19 cellular contexts compared by ENCODE assay signal in genomic region chr2:66021296-66021695, GRCh38.
DNase-seq lines count a peak whose midpoint lies in the region; ATAC-seq and TF ChIP-seq lines count a peak whose summit lies in the region.
"Had no signal": no experiment of that assay in that cellular context is flagged by ENCODE, and none has a peak within 500 bp of the region (broad histone marks: within the 10 kb centered on the region; RNA-seq: fewer than 3 reads in every experiment).

No MANE protein-coding gene starts in this region.

- POLR2A ChIA-PET in SK-N-SH (lab: Yijun Ruan, JAX) = no interaction called here

- TF ChIP-seq RAD21 in SK-N-SH (IDR thresholded peaks at IDR 0.05; ENCODE audit: low read length) = peak; percentile 29; the same call in 1 of the 2 replicates

- H4K91ac ChIP-seq in trophoblast cell (ENCODE audit: low read depth, low read length) = no peak overlapping the region

- no peak overlapping the region for H3K4ac ChIP-seq in trophoblast cell (ENCODE audit: low read depth, low read length)

- H3K27ac ChIP-seq in SK-N-SH (ENCODE audit: low read depth in 2 of 2, low read length in 1 of 2) = peak overlapping the region in 1 of 2 experiments; percentile 69; a peak in 2 of 4 replicates
- H3K27ac ChIP-seq in trophoblast cell (ENCODE audit: low read depth, low read length) = no peak overlapping the region

- H3K9ac ChIP-seq in SK-N-SH (no peak overlapping the region), trophoblast cell (ENCODE audit: low read length) (no peak overlapping the region)

- H3K4me1 ChIP-seq in SK-N-SH (ENCODE audit: control insufficient read depth in 1 of 2, insufficient read depth in 2 of 2, low read depth in 1 of 2, low read length in 1 of 2) (peaks cover 0 to 9% of the 10 kb centered on the region in 2 experiments; a peak in 2 of 4 replicates), trophoblast cell (ENCODE audit: control insufficient read depth in 1 of 2, insufficient read depth in 2 of 2, low read length in 2 of 2) (peaks cover 8 to 10% of the 10 kb centered on the region in 2 experiments)
- H3K4me1 ChIP-seq: BE2C had no signal

- peak; percentile 64 for DNase-seq in NCI-H748 (lab: John Stamatoyannopoulos, UW; ENCODE audit: unreplicated experiment)
- no peak for DNase-seq in NCI-H748 treated with DMSO at 0.1 percent for 48 hours (lab: John Stamatoyannopoulos, UW)
- DNase-seq in NCI-H1417 treated with DMSO at 0.1 percent for 48 hours (lab: John Stamatoyannopoulos, UW) = peak; percentile 4
- peak; percentile 47 for DNase-seq in SK-N-SH
- peak; percentile 10 to 70 for DNase-seq in trophoblast cell
- no peak for DNase-seq in kidney glomerular epithelial cell (lab: John Stamatoyannopoulos, UW)
- no peak for DNase-seq in mesenteric fat pad (ENCODE audit: low spot score)
- DNase-seq: BE2C; Caco-2; CD4-positive, CD25-positive, alpha-beta regulatory T cell; HCEC 1CT; MM.1S; NCI-H187 treated with DMSO at 0.1 percent for 48 hours; NCI-H2171 treated with DMSO at 0.1 percent for 48 hours; NCI-H524 had no signal

- H3K9me2 ChIP-seq in SK-N-SH = no peaks in the 10 kb centered on the region

- H3K4me3 ChIP-seq in SK-N-SH (ENCODE audit: low read depth in 2 of 2, low read length in 1 of 2) (no peak overlapping the region), trophoblast cell (ENCODE audit: low read depth, low read length) (no peak overlapping the region)
- H3K4me3 ChIP-seq: GM12878, GM23338 had no signal

- no peak overlapping the region for H2BK120ac ChIP-seq in trophoblast cell (ENCODE audit: insufficient read depth, low read length, poor library complexity)

- H2BK5ac ChIP-seq in trophoblast cell (ENCODE audit: low read depth, low read length, poor library complexity) = no peak overlapping the region

- no peak overlapping the region for H3K14ac ChIP-seq in trophoblast cell (ENCODE audit: low read length)

- no peak overlapping the region for H4K12ac ChIP-seq in trophoblast cell (ENCODE audit: low read depth, low read length)

- CTCF ChIA-PET in SK-N-SH (lab: Yijun Ruan, JAX) = interaction anchor here (1.6 to 2.4 kb wide), 2 partner anchors 26 to 555 kb away, joined by 3 to 7 read pairs; no protein-coding TSS in a partner anchor

- no peaks in the 10 kb centered on the region for H3F3A ChIP-seq in SK-N-SH (replicated peaks; ENCODE audit: insufficient read depth)

- H4K8ac ChIP-seq in trophoblast cell (ENCODE audit: low read depth, low read length) = no peak overlapping the region

- peaks cover 4% of the 10 kb centered on the region for H3K79me1 ChIP-seq in trophoblast cell (ENCODE audit: low read length)

- H2BK12ac ChIP-seq in trophoblast cell (ENCODE audit: low read length) = no peak overlapping the region

- no peak overlapping the region for H2AK5ac ChIP-seq in trophoblast cell (ENCODE audit: low read length)

- TF ChIP-seq CTCF in SK-N-SH (IDR thresholded peaks at IDR 0.05) = no peak

- H3K23ac ChIP-seq in trophoblast cell (ENCODE audit: low read length) = no peak overlapping the region

- WGBS in SK-N-SH (ENCODE audit: low lambda C conversion rate) = 4% methylated on average over 1 of the region's 1 CpG
- no CpG with 5 or more reads among the region's 1 CpG for WGBS in trophoblast cell (ENCODE audit: extremely low coverage, insufficient coverage, insufficient read length)

- no peaks in the 10 kb centered on the region for H4K20me1 ChIP-seq in SK-N-SH (ENCODE audit: insufficient read depth)

- H3K79me2 ChIP-seq in SK-N-SH (ENCODE audit: insufficient read depth) = no peaks in the 10 kb centered on the region
- no peaks in the 10 kb centered on the region for H3K79me2 ChIP-seq in trophoblast cell (ENCODE audit: control insufficient read depth, insufficient read depth, low read length, poor library complexity)

- no peak overlapping the region for H3K4me2 ChIP-seq in SK-N-SH
- no peak overlapping the region for H3K4me2 ChIP-seq in trophoblast cell (ENCODE audit: low read length)
- H3K4me2 ChIP-seq: GM23338 had no signal

- H3K36me3 ChIP-seq in SK-N-SH (replicated peaks in 1 of 2; ENCODE audit: control insufficient read depth in 1 of 2, insufficient read depth in 2 of 2, low read length in 1 of 2) = no peaks in the 10 kb centered on the region
- H3K36me3 ChIP-seq in trophoblast cell (ENCODE audit: control insufficient read depth in 1 of 2, insufficient read depth in 2 of 2, low read length in 2 of 2) = no peaks in the 10 kb centered on the region
- H3K36me3 ChIP-seq: BE2C had no signal

- H3K9me3 ChIP-seq in SK-N-SH (no peaks in the 10 kb centered on the region), trophoblast cell (ENCODE audit: insufficient read depth, low read depth, low read length) (no peaks in the 10 kb centered on the region)
- H3K9me3 ChIP-seq: BE2C had no signal

- H3K18ac ChIP-seq in trophoblast cell (ENCODE audit: low read length) = no peak overlapping the region

- H3K27me3 ChIP-seq in SK-N-SH (ENCODE audit: insufficient read depth) = no peaks in the 10 kb centered on the region
- H3K27me3 ChIP-seq in trophoblast cell (ENCODE audit: insufficient read depth, low read length) = no peaks in the 10 kb centered on the region
- H3K27me3 ChIP-seq: BE2C had no signal

- ATAC-seq in HG02870 (IDR thresholded peaks at IDR 0.05; ENCODE audit: unreplicated experiment) = no peak
- ATAC-seq: GM12878, GM23338, Panc1 had no signal

- H2AFZ ChIP-seq in SK-N-SH (ENCODE audit: low read depth) (no peak overlapping the region), trophoblast cell (ENCODE audit: insufficient read depth, low read length, poor library complexity) (no peak overlapping the region)

- TF ChIP-seq EP300 in SK-N-SH (IDR thresholded peaks at IDR 0.05; ENCODE audit: borderline replicate concordance in 1 of 2, low read depth in 1 of 2, low read length in 1 of 2) = peak in 1 of 2 experiments; percentile 91; a peak in 2 of 4 replicates

TF ChIP-seq in SK-N-SH, 30 proteins besides CTCF, POLR2A, EP300 and RAD21:
- TF ChIP-seq GATA2 (CRISPR knock-in tag; IDR thresholded peaks at IDR 0.05) (peak; percentile 91), CHD2 (IDR thresholded peaks at IDR 0.05; ENCODE audit: low read length, partially characterized antibody) (peak; percentile 56), MXI1 (IDR thresholded peaks at IDR 0.05; ENCODE audit: low read depth, low read length) (no peak), RFX5 (IDR thresholded peaks at IDR 0.05; ENCODE audit: low read length) (no peak), NRF1 (IDR thresholded peaks at IDR 0.05; ENCODE audit: low read depth, low read length) (no peak), TAF1 (IDR thresholded peaks at IDR 0.05; ENCODE audit: borderline replicate concordance, low read depth, low read length) (no peak), MEF2A (IDR thresholded peaks at IDR 0.05; ENCODE audit: borderline replicate concordance, low read depth) (no peak), TEAD4 (IDR thresholded peaks at IDR 0.05; ENCODE audit: borderline replicate concordance, insufficient read depth) (no peak), GABPA (IDR thresholded peaks at IDR 0.05; ENCODE audit: low read depth) (no peak), RCOR1 (IDR thresholded peaks at IDR 0.05; ENCODE audit: low read length) (peak; percentile 89), FOXM1 (IDR thresholded peaks at IDR 0.05; ENCODE audit: low read depth) (no peak), RXRA (IDR thresholded peaks at IDR 0.05; ENCODE audit: borderline replicate concordance, low read depth) (no peak), SIN3A (IDR thresholded peaks at IDR 0.05; ENCODE audit: borderline replicate concordance, low read depth, low read length) (no peak), ZBTB33 (IDR thresholded peaks at IDR 0.05; ENCODE audit: borderline replicate concordance, low read depth) (no peak), FOSL2 (IDR thresholded peaks at IDR 0.05; ENCODE audit: borderline replicate concordance, low read depth) (no peak), ELF1 (IDR thresholded peaks at IDR 0.05) (no peak), FOXJ3 (CRISPR knock-in tag; IDR thresholded peaks at IDR 0.05) (peak; percentile 64), MAX (IDR thresholded peaks at IDR 0.05; ENCODE audit: low read depth) (no peak), SMC3 (IDR thresholded peaks at IDR 0.05; ENCODE audit: low read depth, low read length) (no peak)
TF ChIP-seq in SK-N-SH: peak in this region for 4.

Comparison
In these comparisons a context has a peak if more than half of its experiments do, and no peak if none do; other contexts are left out.
1. DNase-seq: peak in NCI-H748 (single experiment), NCI-H1417 treated with DMSO at 0.1 percent for 48 hours (single experiment), SK-N-SH (single experiment) and trophoblast cell (2 of 2); none in NCI-H748 treated with DMSO at 0.1 percent for 48 hours (single experiment), kidney glomerular epithelial cell (single experiment) and mesenteric fat pad (single experiment).